ENCODE assay signal across 11 cellular contexts in genomic region chr20:42483694-42484303, GRCh38.
DNase-seq lines count a peak whose midpoint lies in the region; ATAC-seq and TF ChIP-seq lines count a peak whose summit lies in the region.
"Had no signal": no experiment of that assay in that cellular context is flagged by ENCODE, and none has a peak within 500 bp of the region (broad histone marks: within the 10 kb centered on the region; RNA-seq: fewer than 3 reads in every experiment).

No MANE protein-coding gene starts in this region.

- H3K4me1 Mint-ChIP-seq in HFFc6 (ENCODE audit: low read depth) (no peaks in the 10 kb centered on the region), WTC11 (peaks cover 7% of the 10 kb centered on the region), mesothelial cell of epicardium (no peaks in the 10 kb centered on the region)
- H3K4me1 Mint-ChIP-seq in naive thymus-derived CD4-positive, alpha-beta T cell = peaks cover 0 to 5% (median 0%) of the 10 kb centered on the region in 7 donors
- H3K4me1 Mint-ChIP-seq: central memory CD8-positive, alpha-beta T cell; stimulated activated naive B cell treated with anti-CD40 and anti-IgM and Interleukin-4, amounts not matched to agents 10 μg/mL and 1 μg/mL and 100 μg/mL, for 72 hours had no signal

- peak; percentile 15; the same call in 1 of the 2 replicates for TF ChIP-seq CTCF in HFFc6 (IDR thresholded peaks at IDR 0.05)
- peak; percentile 80 for TF ChIP-seq CTCF in WTC11 (IDR thresholded peaks at IDR 0.05)
- peak; percentile 21 for TF ChIP-seq CTCF in mesothelial cell of epicardium (IDR thresholded peaks at IDR 0.05; ENCODE audit: unreplicated experiment)

- no peak overlapping the region for H3K4me3 ChIP-seq in naive thymus-derived CD4-positive, alpha-beta T cell (ENCODE audit: low read length)
- H3K4me3 ChIP-seq: HAP-1 had no signal

- peaks cover 40% of the 10 kb centered on the region for H3K9me3 Mint-ChIP-seq in HFFc6
- peaks cover 7% of the 10 kb centered on the region for H3K9me3 Mint-ChIP-seq in WTC11
- H3K9me3 Mint-ChIP-seq in mesothelial cell of epicardium = no peaks in the 10 kb centered on the region
- peaks cover 0 to 7% (median 2%) of the 10 kb centered on the region in 11 donors for H3K9me3 Mint-ChIP-seq in naive thymus-derived CD4-positive, alpha-beta T cell

- H3K36me3 ChIP-seq in naive thymus-derived CD4-positive, alpha-beta T cell (ENCODE audit: control insufficient read depth in 2 of 3, insufficient read depth in 3 of 3, low read length in 3 of 3) = no peaks in the 10 kb centered on the region
- H3K36me3 ChIP-seq: HAP-1 had no signal

- H3K27ac Mint-ChIP-seq in HFFc6 (no peak overlapping the region), WTC11 (no peak overlapping the region), mesothelial cell of epicardium (no peak overlapping the region)
- H3K27ac Mint-ChIP-seq in naive thymus-derived CD4-positive, alpha-beta T cell = no peak overlapping the region
- H3K27ac Mint-ChIP-seq: stimulated activated naive B cell treated with anti-CD40 and anti-IgM and Interleukin-4, amounts not matched to agents 10 μg/mL and 1 μg/mL and 100 μg/mL, for 72 hours had no signal

- POLR2A ChIA-PET in WTC11 (lab: Charles Lee) = interaction anchor here (0.6 kb wide), 1 partner anchor 91 kb away, joined by 4 read pairs; no protein-coding TSS in a partner anchor
- POLR2A ChIA-PET in naive thymus-derived CD4-positive, alpha-beta T cell (lab: Charles Lee) = no interaction called here

- intact Hi-C loops in naive thymus-derived CD4-positive, alpha-beta T cell (cut with micrococcal nuclease) = no loop called here

- H3K4me3 Mint-ChIP-seq in HFFc6 = no peak overlapping the region
- no peak overlapping the region for H3K4me3 Mint-ChIP-seq in WTC11
- no peak overlapping the region for H3K4me3 Mint-ChIP-seq in mesothelial cell of epicardium
- H3K4me3 Mint-ChIP-seq in naive thymus-derived CD4-positive, alpha-beta T cell = no peak overlapping the region
- H3K4me3 Mint-ChIP-seq: central memory CD8-positive, alpha-beta T cell; stimulated activated naive B cell treated with anti-CD40 and anti-IgM and Interleukin-4, amounts not matched to agents 10 μg/mL and 1 μg/mL and 100 μg/mL, for 72 hours had no signal

- CTCF ChIA-PET in WTC11 (lab: Charles Lee) = interaction anchor here (0.6 to 2.7 kb wide), 8 partner anchors 10 to 754 kb away, joined by 3 to 10 read pairs (median 6); no protein-coding TSS in a partner anchor
- CTCF ChIA-PET in naive thymus-derived CD4-positive, alpha-beta T cell (lab: Charles Lee) = no interaction called here

- H3K36me3 Mint-ChIP-seq in HFFc6 (ENCODE audit: low read depth) = no peaks in the 10 kb centered on the region
- no peaks in the 10 kb centered on the region for H3K36me3 Mint-ChIP-seq in WTC11
- no peaks in the 10 kb centered on the region for H3K36me3 Mint-ChIP-seq in mesothelial cell of epicardium
- H3K36me3 Mint-ChIP-seq in naive thymus-derived CD4-positive, alpha-beta T cell = peaks cover 0 to 8% (median 0%) of the 10 kb centered on the region in 5 donors
- H3K36me3 Mint-ChIP-seq: stimulated activated naive B cell treated with anti-CD40 and anti-IgM and Interleukin-4, amounts not matched to agents 10 μg/mL and 1 μg/mL and 100 μg/mL, for 72 hours had no signal

- no peak overlapping the region for H3K27ac ChIP-seq in naive thymus-derived CD4-positive, alpha-beta T cell (ENCODE audit: low read depth, low read length)

- H3K27me3 ChIP-seq in naive thymus-derived CD4-positive, alpha-beta T cell (ENCODE audit: control insufficient read depth in 2 of 2, insufficient read depth in 2 of 2, low read length in 2 of 2) = no peaks in the 10 kb centered on the region

- ATAC-seq in WTC11 = peak; percentile 99
- no peak for ATAC-seq in GM19395 (IDR thresholded peaks at IDR 0.05; ENCODE audit: unreplicated experiment)
- no peak for ATAC-seq in naive thymus-derived CD4-positive, alpha-beta T cell

- no peaks in the 10 kb centered on the region for H3K9me3 ChIP-seq in naive thymus-derived CD4-positive, alpha-beta T cell (ENCODE audit: control insufficient read depth in 2 of 3, low read length in 3 of 3)
- H3K9me3 ChIP-seq: HAP-1 had no signal

- no peaks in the 10 kb centered on the region for H3K4me1 ChIP-seq in naive thymus-derived CD4-positive, alpha-beta T cell (ENCODE audit: control insufficient read depth in 2 of 2, insufficient read depth in 2 of 2, low read length in 2 of 2)
- H3K4me1 ChIP-seq: HAP-1 had no signal

- H3K27me3 Mint-ChIP-seq in HFFc6 (ENCODE audit: insufficient read depth) (peaks cover 3% of the 10 kb centered on the region; the same call in 1 of the 2 replicates), WTC11 (ENCODE audit: low read depth) (no peaks in the 10 kb centered on the region), mesothelial cell of epicardium (ENCODE audit: low read depth) (peaks cover 42% of the 10 kb centered on the region)
- peaks cover 0 to 9% (median 0%) of the 10 kb centered on the region in 5 donors for H3K27me3 Mint-ChIP-seq in naive thymus-derived CD4-positive, alpha-beta T cell
- H3K27me3 Mint-ChIP-seq: central memory CD8-positive, alpha-beta T cell; stimulated activated naive B cell treated with anti-CD40 and anti-IgM and Interleukin-4, amounts not matched to agents 10 μg/mL and 1 μg/mL and 100 μg/mL, for 72 hours had no signal

- DNase-seq in NCI-H1417 (lab: John Stamatoyannopoulos, UW) = peak in 2 of 3 experiments; percentile 10 to 23
- no peak for DNase-seq in NCI-H1417 treated with DMSO at 0.1 percent for 48 hours (lab: John Stamatoyannopoulos, UW)
- no peak for DNase-seq in HFFc6
- peak; percentile 91 for DNase-seq in WTC11 (ENCODE audit: low spot score)
- no peak for DNase-seq in mesothelial cell of epicardium (ENCODE audit: low spot score in 2 of 2, unreplicated experiment in 2 of 2)
- no peak for DNase-seq in naive thymus-derived CD4-positive, alpha-beta T cell
- no peak for DNase-seq in midbrain (lab: John Stamatoyannopoulos, UW)
- DNase-seq: stimulated activated naive B cell treated with anti-CD40 and anti-IgM and Interleukin-4, amounts not matched to agents 10 μg/mL and 1 μg/mL and 100 μg/mL, for 72 hours had no signal

TF ChIP-seq in WTC11, 78 proteins besides CTCF, POLR2A, EP300 and RAD21:
- TF ChIP-seq ZNF317 (CRISPR knock-in tag; IDR thresholded peaks at IDR 0.05; ENCODE audit: borderline replicate concordance, low read depth) (no peak), NR1H2 (CRISPR knock-in tag; IDR thresholded peaks at IDR 0.05) (no peak), ETV6 (CRISPR knock-in tag; IDR thresholded peaks at IDR 0.05) (peak; percentile 57; the same call in 1 of the 2 replicates), NFE2L1 (CRISPR knock-in tag; IDR thresholded peaks at IDR 0.05) (no peak), USF2 (CRISPR knock-in tag; IDR thresholded peaks at IDR 0.05) (peak; percentile 46; the same call in 1 of the 2 replicates), ZSCAN18 (CRISPR knock-in tag; IDR thresholded peaks at IDR 0.05) (no peak), NR3C1 (CRISPR knock-in tag; conservative IDR thresholded peaks at IDR 0.05; ENCODE audit: low read depth) (no peak), SMAD4 (CRISPR knock-in tag; IDR thresholded peaks at IDR 0.05) (no peak), ZNF532 (CRISPR knock-in tag; IDR thresholded peaks at IDR 0.05; ENCODE audit: borderline replicate concordance) (no peak), FOXK1 (CRISPR knock-in tag; IDR thresholded peaks at IDR 0.05) (0 out of 2 replicates have a peak, but pooled peaks have one; percentile 25)

Comparison
In these comparisons a context has a peak if more than half of its experiments do, and no peak if none do; other contexts are left out.
1. DNase-seq: peak in NCI-H1417 (2 of 3) and WTC11 (single experiment); none in NCI-H1417 treated with DMSO at 0.1 percent for 48 hours (single experiment), HFFc6 (single experiment), mesothelial cell of epicardium (0 of 2), naive thymus-derived CD4-positive, alpha-beta T cell (0 of 9) and midbrain (single experiment).
2. CTCF ChIP-seq: peak in every context shown above with its lines; median percentile 80 in WTC11; 21 in mesothelial cell of epicardium; 15 in HFFc6.